ENCODE assay signal across 8 cellular contexts in genomic region chr9:6931913-6932312, GRCh38.
DNase-seq lines count a peak whose midpoint lies in the region; ATAC-seq and TF ChIP-seq lines count a peak whose summit lies in the region.

No MANE protein-coding gene starts in this region.

- no peaks in the 10 kb centered on the region for H3K36me3 ChIP-seq in neuronal stem cell (replicated peaks in 1 of 2; ENCODE audit: control insufficient read depth in 2 of 2, insufficient read depth in 2 of 2, low read length in 2 of 2)

- H3K27me3 ChIP-seq in neuronal stem cell (ENCODE audit: control insufficient read depth in 3 of 3, insufficient read depth in 3 of 3, low read depth in 1 of 3, low read length in 3 of 3): no peaks in the 10 kb centered on the region

- no peak overlapping the region for H3K14ac ChIP-seq in neuronal stem cell (ENCODE audit: low read length)

- H4K8ac ChIP-seq in neuronal stem cell (ENCODE audit: low read depth, low read length): no peak overlapping the region

- peaks cover 0 to 4% of the 10 kb centered on the region in 2 donors for H3K4me1 ChIP-seq in neuronal stem cell (ENCODE audit: control insufficient read depth in 2 of 2, insufficient read depth in 1 of 2, low read depth in 1 of 2, low read length in 2 of 2)

- H3K23ac ChIP-seq in neuronal stem cell (ENCODE audit: low read depth, low read length, poor library complexity): no peak overlapping the region

- H3K9ac ChIP-seq in neuronal stem cell (ENCODE audit: low read depth, low read length, poor library complexity): no peak overlapping the region

- no peak overlapping the region for H3K4me2 ChIP-seq in neuronal stem cell (ENCODE audit: insufficient read depth, low read length, poor library complexity, severe bottlenecking)

- ATAC-seq in GM21825 (IDR thresholded peaks at IDR 0.05; ENCODE audit: unreplicated experiment): peak; percentile 90

- no peak overlapping the region for H3K18ac ChIP-seq in neuronal stem cell (ENCODE audit: low read length)

- H4K91ac ChIP-seq in neuronal stem cell (ENCODE audit: low read depth, low read length, poor library complexity): no peak overlapping the region

- CTCF ChIA-PET in RWPE1 (lab: Yijun Ruan, JAX): no interaction called here

- H2BK5ac ChIP-seq in neuronal stem cell (ENCODE audit: low read length): no peak overlapping the region

- H2BK15ac ChIP-seq in neuronal stem cell (ENCODE audit: low read length): no peak overlapping the region

- H3K4me3 ChIP-seq in foreskin fibroblast (ENCODE audit: low read depth in 1 of 2, low read length in 2 of 2) (no peak overlapping the region), neuronal stem cell (ENCODE audit: low read length in 2 of 2) (no peak overlapping the region)

- H3K9me3 ChIP-seq in neuronal stem cell (replicated peaks in 1 of 2; ENCODE audit: control insufficient read depth in 2 of 2, insufficient read depth in 1 of 2, low read depth in 1 of 2, low read length in 2 of 2): no peaks in the 10 kb centered on the region

- no peak overlapping the region for H3K4ac ChIP-seq in neuronal stem cell (ENCODE audit: low read length)

- no peak overlapping the region for H2BK120ac ChIP-seq in neuronal stem cell (ENCODE audit: low read depth, low read length)

- no peak for TF ChIP-seq CTCF in RWPE1 (conservative IDR thresholded peaks at IDR 0.05; ENCODE audit: low read depth)
- TF ChIP-seq CTCF in foreskin fibroblast (IDR thresholded peaks at IDR 0.05; ENCODE audit: low read depth, low read length): no peak

- POLR2A ChIA-PET in RWPE1 (lab: Yijun Ruan, JAX; ENCODE audit: low non-redundant PET): no interaction called here

- H3K27ac ChIP-seq in RWPE1 (no peak overlapping the region), neuronal stem cell (replicated peaks; ENCODE audit: low read length) (no peak overlapping the region)

- no peak overlapping the region for H2BK12ac ChIP-seq in neuronal stem cell (ENCODE audit: low read length)

- no CpG with 5 or more reads among the region's 4 CpGs for WGBS in neuronal stem cell (ENCODE audit: extremely low coverage in 2 of 2, insufficient read length in 2 of 2, insufficient replicate concordance in 1 of 2), 2 donors

- H2AFZ ChIP-seq in neuronal stem cell (ENCODE audit: low read length): no peak overlapping the region

- no peaks in the 10 kb centered on the region for H3K79me1 ChIP-seq in neuronal stem cell (ENCODE audit: low read depth, low read length)

- no peak overlapping the region for H2AK5ac ChIP-seq in neuronal stem cell (ENCODE audit: low read depth, low read length)

- DNase-seq in AG20443 (ENCODE audit: low spot score): peak; percentile 80
- DNase-seq in RWPE1 (ENCODE audit: low spot score): peak; percentile 24
- DNase-seq in foreskin fibroblast: peak; percentile 89 to 93
- peak in 2 of 3 donors; percentile 27 to 28 for DNase-seq in stimulated activated CD4-positive, alpha-beta T cell treated with anti-CD3 and anti-CD28 coated beads, TNF-alpha, amount 100 ng/mL, for 48 hours (ENCODE audit: low read depth in 3 of 3)
- DNase-seq in NCI-H446 (lab: John Stamatoyannopoulos, UW): no peak
- no peak for DNase-seq in neuronal stem cell (ENCODE audit: low spot score)
- no peak for DNase-seq in GM19240 (ENCODE audit: insufficient read length, low spot score)

Comparison
In these comparisons a context has a peak if more than half of its experiments do, and no peak if none do; other contexts are left out.
1. DNase-seq: peak in AG20443 (single experiment), RWPE1 (single experiment), foreskin fibroblast (2 of 2) and stimulated activated CD4-positive, alpha-beta T cell treated with anti-CD3 and anti-CD28 coated beads, TNF-alpha, amount 100 ng/mL, for 48 hours (2 of 3); none in NCI-H446 (0 of 2), neuronal stem cell (single experiment) and GM19240 (single experiment).